Comparison of ENCODE assay signal across 10 cellular contexts in the genomic region with DNA sequence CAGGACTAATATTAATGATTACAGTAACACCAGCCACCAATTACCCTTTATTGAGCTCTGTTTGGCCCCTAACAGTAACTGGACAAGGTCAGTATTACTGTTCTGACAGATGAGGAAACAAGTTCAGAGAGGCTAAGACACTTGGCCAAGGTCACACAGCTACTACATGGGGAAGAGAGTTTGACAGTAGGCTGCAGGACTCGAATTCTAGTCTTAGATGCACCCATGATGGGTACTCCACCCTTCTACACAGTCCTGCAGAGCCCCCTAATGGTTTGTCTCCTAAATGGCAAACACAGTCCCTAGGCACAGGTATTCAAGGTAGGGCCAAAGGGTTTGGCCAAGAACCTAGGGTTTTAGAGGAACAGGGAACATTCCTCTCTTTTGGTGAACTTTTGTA.
DNase-seq lines count a peak whose midpoint lies in the region; ATAC-seq and TF ChIP-seq lines count a peak whose summit lies in the region.
"Had no signal": no experiment of that assay in that cellular context is flagged by ENCODE, and none has a peak within 500 bp of the region (broad histone marks: within the 10 kb centered on the region; RNA-seq: fewer than 3 reads in every experiment).

No MANE protein-coding gene starts in this region.

- H3K27ac ChIP-seq in 22Rv1 (no peak overlapping the region), colonic mucosa (no peak overlapping the region), uterus (no peak overlapping the region)
- H3K27ac ChIP-seq: cardiac muscle cell had no signal

- peak; percentile 32 for TF ChIP-seq CTCF in 22Rv1 (IDR thresholded peaks at IDR 0.05)
- peak; percentile 68 for TF ChIP-seq CTCF in GM13977 (IDR thresholded peaks at IDR 0.05; ENCODE audit: extremely low read depth, insufficient read depth, missing control alignments)
- TF ChIP-seq CTCF in colonic mucosa (IDR thresholded peaks at IDR 0.05): no peak
- TF ChIP-seq CTCF in uterus (IDR thresholded peaks at IDR 0.05): no peak

- no peaks in the 10 kb centered on the region for H3K9me3 ChIP-seq in colonic mucosa
- no peaks in the 10 kb centered on the region for H3K9me3 ChIP-seq in uterus

- H3K36me3 ChIP-seq in colonic mucosa: no peaks in the 10 kb centered on the region
- H3K36me3 ChIP-seq in uterus: no peaks in the 10 kb centered on the region
- H3K36me3 ChIP-seq: cardiac muscle cell had no signal

- H3K27me3 ChIP-seq in colonic mucosa (no peaks in the 10 kb centered on the region), uterus (no peaks in the 10 kb centered on the region)
- H3K27me3 ChIP-seq: cardiac muscle cell had no signal

- no peak for TF ChIP-seq POLR2A in uterus (IDR thresholded peaks at IDR 0.05)

- H3K4me1 ChIP-seq in colonic mucosa: no peaks in the 10 kb centered on the region
- no peaks in the 10 kb centered on the region for H3K4me1 ChIP-seq in uterus

- in situ Hi-C loops in GM13977 (cut with MboI; ENCODE audit: low pct_unique_long_range_greater_than_20kb, low sequenced_read_pairs, unreplicated experiment): no loop called here

- intact Hi-C loops in colonic mucosa (cut with DNase I): loop anchor here (5.0 kb wide), 1 partner anchor 106 kb away; no protein-coding TSS in a partner anchor
- intact Hi-C loops in uterus (cut with DNase I; ENCODE audit: low total_unique reads): no loop called here

- no peak for ATAC-seq in HG03565 (IDR thresholded peaks at IDR 0.05; ENCODE audit: unreplicated experiment)

- peak; percentile 42 for DNase-seq in GM13977 (ENCODE audit: low spot score)
- peak; percentile 17 for DNase-seq in NCI-H1694 treated with DMSO at 0.1 percent for 48 hours (lab: John Stamatoyannopoulos, UW)
- peak; percentile 25 for DNase-seq in colonic mucosa
- DNase-seq in uterus: no peak
- DNase-seq in NCI-H2107 treated with DMSO at 0.1 percent for 48 hours (lab: John Stamatoyannopoulos, UW; ENCODE audit: unreplicated experiment): no peak
- DNase-seq in superior temporal gyrus (ENCODE audit: extremely low spot score): no peak
- DNase-seq: NCI-H2171 had no signal

- no peak overlapping the region for H3K9ac ChIP-seq in colonic mucosa (ENCODE audit: low read depth in 2 of 2, low read length in 2 of 2)

- H3K4me3 ChIP-seq in colonic mucosa (no peak overlapping the region), uterus (no peak overlapping the region)
- H3K4me3 ChIP-seq: cardiac muscle cell had no signal

Comparison
In these comparisons a context has a peak if more than half of its experiments do, and no peak if none do; other contexts are left out.
1. CTCF ChIP-seq: peak in 22Rv1 (single experiment) and GM13977 (single experiment); none in colonic mucosa (single experiment) and uterus (0 of 4).
2. DNase-seq: peak in GM13977 (single experiment), NCI-H1694 treated with DMSO at 0.1 percent for 48 hours (single experiment) and colonic mucosa (single experiment); none in uterus (0 of 2), NCI-H2107 treated with DMSO at 0.1 percent for 48 hours (single experiment) and superior temporal gyrus (single experiment).